In the genomic region with DNA sequence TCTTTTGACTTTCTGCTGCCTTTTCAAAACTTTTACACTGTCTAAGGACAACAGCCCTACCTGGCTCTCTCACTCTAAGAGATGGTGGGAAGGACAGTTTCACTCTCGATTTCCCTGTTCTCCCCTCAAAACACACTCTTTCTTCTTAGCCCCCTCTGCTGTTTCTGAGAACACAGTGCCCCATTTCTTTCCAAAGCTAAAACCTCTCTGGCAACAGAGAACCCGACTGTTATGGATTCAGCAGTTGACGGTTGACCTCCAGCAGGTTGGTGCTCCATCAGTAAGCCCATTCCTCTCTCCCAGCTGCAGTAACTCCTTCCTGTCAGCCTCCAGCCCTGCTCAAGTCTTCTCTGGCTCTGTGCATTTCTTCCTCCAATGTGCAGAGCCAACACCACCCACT, we compare ENCODE assay signal across 11 cellular contexts.
DNase-seq lines count a peak whose midpoint lies in the region; ATAC-seq and TF ChIP-seq lines count a peak whose summit lies in the region.
"Had no signal": no experiment of that assay in that cellular context is flagged by ENCODE, and none has a peak within 500 bp of the region (broad histone marks: within the 10 kb centered on the region; RNA-seq: fewer than 3 reads in every experiment).

No MANE protein-coding gene starts in this region.

- WGBS in right cardiac atrium = 27% methylated on average over 3 of the region's 3 CpGs

- H3K4me3 ChIP-seq in WI38 (ENCODE audit: low read depth, low read length) = no peak overlapping the region
- H3K4me3 ChIP-seq in right cardiac atrium (ENCODE audit: low read length) = no peak overlapping the region
- H3K4me3 ChIP-seq in tibial artery = no peak overlapping the region
- H3K4me3 ChIP-seq: BLaER1 had no signal

- H3K27me3 ChIP-seq in right cardiac atrium (ENCODE audit: control insufficient read depth, insufficient read depth) (no peaks in the 10 kb centered on the region), tibial artery (no peaks in the 10 kb centered on the region)
- H3K27me3 ChIP-seq: BLaER1 had no signal

- H3K4me1 ChIP-seq in right cardiac atrium (ENCODE audit: control insufficient read depth, insufficient read depth, low read length) (peaks cover 2% of the 10 kb centered on the region), tibial artery (peaks cover 0 to 56% (median 37%) of the 10 kb centered on the region in 4 donors)
- H3K4me1 ChIP-seq: BLaER1 had no signal

- ATAC-seq in right cardiac atrium = peak; percentile 37 to 40
- no peak for ATAC-seq in HG02763 (IDR thresholded peaks at IDR 0.05; ENCODE audit: unreplicated experiment)
- ATAC-seq: naive thymus-derived CD4-positive, alpha-beta T cell had no signal

- H3K27ac ChIP-seq in right cardiac atrium (ENCODE audit: low read length) = peak overlapping the region; percentile 32
- H3K27ac ChIP-seq in tibial artery = peak overlapping the region in 1 of 2 donors; percentile 28
- H3K27ac ChIP-seq: BLaER1 had no signal

- intact Hi-C loops in right cardiac atrium (cut with DNase I) = loop anchor here (5.0 to 10.0 kb wide), 6 partner anchors 83 to 305 kb away; no protein-coding TSS in a partner anchor
- intact Hi-C loops in tibial artery (cut with DNase I; ENCODE audit: low total_unique reads) = loop anchor here (5.0 kb wide), 1 partner anchor 93 kb away; a partner anchor contains a TSS

- no peaks in the 10 kb centered on the region for H3K36me3 ChIP-seq in tibial artery
- H3K36me3 ChIP-seq: BLaER1 had no signal

- DNase-seq in SHP77 treated with DMSO at 0.1 percent for 48 hours (lab: John Stamatoyannopoulos, UW) (peak; percentile 15), SHP77 (lab: John Stamatoyannopoulos, UW) (no peak), right cardiac atrium (no peak), tibial artery (no peak), NCI-H2196 treated with DMSO at 0.1 percent for 48 hours (lab: John Stamatoyannopoulos, UW; ENCODE audit: unreplicated experiment) (no peak), NCI-H2196 (lab: John Stamatoyannopoulos, UW; ENCODE audit: unreplicated experiment) (no peak)
- DNase-seq: naive thymus-derived CD4-positive, alpha-beta T cell; NCI-H2081 treated with DMSO at 0.1 percent for 48 hours had no signal

- TF ChIP-seq CTCF in WI38 (IDR thresholded peaks at IDR 0.05; ENCODE audit: low read depth, low read length) = peak; percentile 41
- TF ChIP-seq CTCF in tibial artery (IDR thresholded peaks at IDR 0.05) = peak; percentile 51 to 60

- H3K9me3 ChIP-seq in right cardiac atrium (ENCODE audit: control insufficient read depth, low read length) = no peaks in the 10 kb centered on the region
- H3K9me3 ChIP-seq in tibial artery = no peaks in the 10 kb centered on the region
- H3K9me3 ChIP-seq: BLaER1 had no signal
